Comparison of ENCODE assay signal across 19 cellular contexts in the genomic region with DNA sequence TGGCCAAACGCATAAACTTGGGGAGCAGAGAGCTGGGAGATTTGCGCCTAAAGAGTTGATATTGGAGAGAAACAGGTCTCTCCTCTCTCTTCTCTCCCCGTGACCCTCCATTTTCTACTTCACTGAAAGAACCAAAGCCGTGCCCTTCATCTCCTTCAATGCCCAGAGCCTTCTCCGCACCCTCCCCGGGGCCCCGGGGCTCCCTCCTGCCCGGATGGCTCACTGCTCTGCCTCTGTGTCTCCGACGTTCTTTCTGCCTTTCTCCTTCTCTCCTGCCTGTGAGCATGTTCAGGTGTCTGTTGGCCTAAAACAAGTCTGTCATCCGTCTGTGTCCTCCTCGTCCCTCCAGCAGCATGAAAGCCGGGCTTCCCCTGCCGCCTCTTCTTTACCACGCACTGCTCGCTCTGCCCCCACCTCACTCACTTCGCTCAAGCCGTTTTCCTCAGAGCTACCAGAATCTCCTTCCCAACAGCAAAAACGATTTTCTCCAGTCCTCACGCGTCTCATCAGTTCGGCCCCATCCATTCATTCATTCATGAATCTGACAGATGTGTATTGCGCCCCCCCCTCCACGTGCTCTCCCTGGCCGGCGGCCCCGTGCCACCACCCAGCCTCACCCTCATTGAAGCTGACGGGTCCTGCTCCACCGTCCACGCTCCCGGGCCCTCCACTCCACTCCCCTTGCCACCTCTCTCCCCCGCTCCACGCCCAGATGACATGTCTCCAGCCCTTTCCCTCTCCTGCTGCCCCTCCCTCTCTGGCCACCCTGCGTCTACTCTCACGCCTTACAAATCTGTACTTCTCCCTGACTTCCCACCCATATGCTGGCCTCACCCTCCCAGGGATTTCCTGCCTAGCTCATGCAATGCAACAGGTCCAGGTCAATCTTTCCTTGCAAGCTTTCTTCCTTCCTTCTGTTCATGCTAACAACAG. TPM values are rescaled to one million over a fixed set of nuclear protein-coding genes. Genes with fewer than 3 reads are reported as not detected.
DNase-seq lines count a peak whose midpoint lies in the region; ATAC-seq, FAIRE-seq and TF ChIP-seq lines count a peak whose summit lies in the region.
"Had no signal": no experiment of that assay in that cellular context is flagged by ENCODE, and none has a peak within 500 bp of the region (broad histone marks: within the 10 kb centered on the region; RNA-seq: fewer than 3 reads in every experiment).

No MANE protein-coding gene starts in this region.

- peaks cover 4% of the 10 kb centered on the region for H3K27me3 Mint-ChIP-seq in activated T-helper 17 cell treated with anti-CD3 and anti-CD28 coated beads, Interleukin-2, amount 50 U/mL, for 72 hours

- peaks cover 31 to 48% of the 10 kb centered on the region in 2 donors for H3K4me1 ChIP-seq in mucosa of rectum (ENCODE audit: control insufficient read depth in 2 of 2, insufficient read depth in 2 of 2, low read length in 2 of 2)
- peaks cover 0 to 7% of the 10 kb centered on the region in 2 donors for H3K4me1 ChIP-seq in kidney (ENCODE audit: control insufficient read depth in 1 of 2, insufficient read depth in 1 of 2, low read depth in 1 of 2, low read length in 2 of 2)

- H3K36me3 ChIP-seq in mucosa of rectum (ENCODE audit: control insufficient read depth in 2 of 2, insufficient read depth in 2 of 2, low read length in 2 of 2) (peaks cover 2 to 7% of the 10 kb centered on the region in 2 donors), kidney (ENCODE audit: control insufficient read depth in 1 of 2, insufficient read depth in 2 of 2, low read length in 2 of 2) (no peaks in the 10 kb centered on the region)
- H3K36me3 ChIP-seq: gastrocnemius medialis had no signal

- intact Hi-C loops in cardiac septum (cut with DNase I) (no loop called here), Right ventricle myocardium inferior (cut with DNase I) (no loop called here), kidney (cut with DNase I) (no loop called here)

- no peak for ATAC-seq in Right ventricle myocardium inferior
- ATAC-seq in activated T-helper 17 cell treated with anti-CD3 and anti-CD28 coated beads, Interleukin-2, amount 50 U/mL, for 72 hours (replicated peaks), result no peak
- ATAC-seq: body of pancreas had no signal

- no peak for FAIRE-seq in kidney (lab: Jason Lieb, UNC)
- FAIRE-seq: GM12891, H54 had no signal

- peak overlapping the region; percentile 41 to 60 for H3K9ac ChIP-seq in mucosa of rectum (ENCODE audit: low read depth in 1 of 2, low read length in 2 of 2)
- H3K9ac ChIP-seq in kidney (ENCODE audit: low read length in 2 of 2), result no peak overlapping the region

- no peaks in the 10 kb centered on the region for H3K9me3 Mint-ChIP-seq in activated T-helper 17 cell treated with anti-CD3 and anti-CD28 coated beads, Interleukin-2, amount 50 U/mL, for 72 hours

- peak overlapping the region; percentile 71 for H3K27ac Mint-ChIP-seq in activated T-helper 17 cell treated with anti-CD3 and anti-CD28 coated beads, Interleukin-2, amount 50 U/mL, for 72 hours

- peak overlapping the region; percentile 66 for H3K4me3 Mint-ChIP-seq in activated T-helper 17 cell treated with anti-CD3 and anti-CD28 coated beads, Interleukin-2, amount 50 U/mL, for 72 hours

- no peak overlapping the region for H3K4me3 ChIP-seq in mucosa of rectum (ENCODE audit: low read length in 2 of 2)
- no peak overlapping the region for H3K4me3 ChIP-seq in kidney (ENCODE audit: low read length in 2 of 2)
- H3K4me3 ChIP-seq: body of pancreas had no signal

- no peak for TF ChIP-seq CTCF in kidney (IDR thresholded peaks at IDR 0.05; ENCODE audit: borderline replicate concordance, extremely low read depth, insufficient read depth)

- H3K4me1 Mint-ChIP-seq in activated T-helper 17 cell treated with anti-CD3 and anti-CD28 coated beads, Interleukin-2, amount 50 U/mL, for 72 hours, result peaks cover 46% of the 10 kb centered on the region

- H3K9me3 ChIP-seq in mucosa of rectum (ENCODE audit: control insufficient read depth in 2 of 2, low read length in 2 of 2) (no peaks in the 10 kb centered on the region), kidney (ENCODE audit: control insufficient read depth in 1 of 2, low read length in 2 of 2) (no peaks in the 10 kb centered on the region)
- H3K9me3 ChIP-seq: body of pancreas, gastrocnemius medialis had no signal

- H3K27ac ChIP-seq in mucosa of rectum (ENCODE audit: low read depth in 2 of 2, low read length in 2 of 2) (peak overlapping the region; percentile 96 to 97), kidney (ENCODE audit: low read depth in 2 of 2, low read length in 2 of 2) (no peak overlapping the region)
- H3K27ac ChIP-seq: epithelial cell of prostate had no signal

- DNase-seq in cardiac septum (ENCODE audit: low spot score) (peak; percentile 67), Right ventricle myocardium inferior (ENCODE audit: missing footprints) (no peak), ureter (ENCODE audit: low spot score) (peak; percentile 42), NCI-H2227 treated with DMSO at 0.1 percent for 48 hours (lab: John Stamatoyannopoulos, UW) (no peak), kidney (no peak)
- no peak for DNase-seq in stimulated activated CD4-positive, alpha-beta T cell treated with anti-CD3 and anti-CD28 coated beads, Interleukin-4, amount 100 ng/mL, for 24 hours
- DNase-seq: gastrocnemius medialis, GDM1, NCI-H2081, NCI-H524, substantia nigra had no signal

- H3K36me3 Mint-ChIP-seq in activated T-helper 17 cell treated with anti-CD3 and anti-CD28 coated beads, Interleukin-2, amount 50 U/mL, for 72 hours (ENCODE audit: low read depth), result no peaks in the 10 kb centered on the region

- H3K27me3 ChIP-seq in mucosa of rectum (ENCODE audit: control insufficient read depth in 2 of 2, insufficient read depth in 2 of 2, low read length in 2 of 2), result no peaks in the 10 kb centered on the region
- H3K27me3 ChIP-seq: body of pancreas, gastrocnemius medialis had no signal

RNA-seq across cellular contexts. Expression of gene MUC4, which starts 10.2 kb away (rescaled TPM):
- total RNA-seq in cardiac septum, result 0.03 TPM
- total RNA-seq in Right ventricle myocardium inferior, result not detected
- 1 to 10 TPM; 2.4 to 3.1 TPM for total RNA-seq in activated T-helper 17 cell treated with anti-CD3 and anti-CD28 coated beads, Interleukin-2, amount 50 U/mL, for 72 hours
- 0.08 TPM for total RNA-seq in ureter
- 0.19 TPM for total RNA-seq in kidney
- not detected for polyA plus RNA-seq in kidney (ENCODE audit: insufficient read depth, low read depth, low replicate concordance)
- total RNA-seq: body of pancreas, liver, MCF 10A had no signal
- polyA plus RNA-seq: liver had no signal

Comparison
In these comparisons a context has a peak if more than half of its experiments do, and no peak if none do; other contexts are left out.
1. DNase-seq: peak in cardiac septum (single experiment) and ureter (single experiment); none in Right ventricle myocardium inferior (single experiment), NCI-H2227 treated with DMSO at 0.1 percent for 48 hours (single experiment), stimulated activated CD4-positive, alpha-beta T cell treated with anti-CD3 and anti-CD28 coated beads, Interleukin-4, amount 100 ng/mL, for 24 hours (single experiment) and kidney (single experiment).
2. H3K27ac ChIP-seq: peak in mucosa of rectum (2 of 2); none in kidney (0 of 2).
3. H3K9ac ChIP-seq: peak in mucosa of rectum (2 of 2); none in kidney (0 of 2).